ENCODE assay signal across 1 cellular context in the genomic region with DNA sequence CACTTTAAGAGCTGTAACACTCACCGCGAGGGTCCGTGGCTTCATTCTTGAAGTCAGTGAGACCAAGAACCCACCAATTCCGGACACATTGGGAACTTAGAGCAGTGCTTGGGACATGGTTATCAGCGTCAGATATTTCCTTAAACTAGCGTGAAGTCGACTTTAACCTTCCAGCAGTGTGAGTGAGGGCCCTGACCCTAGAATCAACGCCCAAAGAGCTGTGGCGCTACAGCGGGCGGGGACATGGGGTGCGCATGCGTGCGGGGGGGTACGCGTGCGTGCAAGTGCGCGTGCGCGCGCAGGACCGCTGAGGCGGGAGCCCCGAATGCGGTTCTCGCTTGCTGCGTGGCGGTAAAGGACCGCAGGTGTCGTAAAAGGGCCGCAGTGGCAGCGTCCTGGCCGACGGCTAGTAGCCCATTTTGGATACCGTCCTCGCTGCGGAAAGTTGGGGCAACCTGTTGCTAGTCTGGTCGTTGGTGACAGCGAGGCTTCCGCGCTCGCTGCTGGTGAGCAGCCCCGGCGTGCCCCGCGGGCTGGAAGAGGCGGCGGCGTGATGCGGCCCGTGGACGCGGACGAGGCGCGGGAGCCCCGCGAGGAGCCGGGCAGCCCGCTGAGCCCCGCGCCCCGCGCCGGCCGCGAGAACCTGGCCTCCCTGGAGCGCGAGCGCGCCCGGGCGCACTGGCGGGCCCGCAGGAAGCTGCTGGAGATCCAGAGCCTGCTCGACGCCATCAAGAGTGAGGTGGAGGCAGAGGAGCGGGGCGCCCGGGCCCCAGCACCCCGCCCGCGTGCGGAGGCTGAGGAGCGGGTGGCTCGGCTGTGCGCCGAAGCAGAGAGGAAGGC.
TF ChIP-seq lines count a peak whose summit lies in the region.

No MANE protein-coding gene starts in this region.

TF ChIP-seq in K562, 482 proteins besides CTCF, POLR2A, EP300 and RAD21 (continued from another document and continues in another):
- TF ChIP-seq JUND (IDR thresholded peaks at IDR 0.05; ENCODE audit: borderline replicate concordance, low read depth, low read length) = peak; percentile 37; the same call in 1 of the 2 replicates
- peak; percentile 8; the same call in 1 of the 3 replicates for TF ChIP-seq JUND (tag; IDR thresholded peaks at IDR 0.05; ENCODE audit: borderline replicate concordance, low read depth, low read length)
- TF ChIP-seq MTA3 (IDR thresholded peaks at IDR 0.05; ENCODE audit: borderline replicate concordance) = 0 out of 2 replicates have a peak, but pooled peaks have one; percentile 87
- TF ChIP-seq SIRT6 (IDR thresholded peaks at IDR 0.05; ENCODE audit: low read depth, low read length) = no peak
- TF ChIP-seq PTBP1 (IDR thresholded peaks at IDR 0.05; ENCODE audit: low read depth, low read length) = 0 out of 2 replicates have a peak, but pooled peaks have one; percentile 40
- TF ChIP-seq TFAM (CRISPR knock-in tag; conservative IDR thresholded peaks at IDR 0.05) = no peak
- no peak for TF ChIP-seq YBX1 (IDR thresholded peaks at IDR 0.05)
- TF ChIP-seq GATAD2B (IDR thresholded peaks at IDR 0.05; ENCODE audit: borderline replicate concordance) = peak; percentile 34; the same call in 1 of the 2 replicates
- TF ChIP-seq L3MBTL2 (IDR thresholded peaks at IDR 0.05) = peak; percentile 94
- TF ChIP-seq SAP30 (IDR thresholded peaks at IDR 0.05; ENCODE audit: borderline replicate concordance, insufficient read depth, low read depth, low read length, poor library complexity, severe bottlenecking) = peak; percentile 62
- TF ChIP-seq GTF2E2 (tag; IDR thresholded peaks at IDR 0.05) = no peak
- peak; percentile 99 for TF ChIP-seq MEIS2 (IDR thresholded peaks at IDR 0.05; ENCODE audit: partially characterized antibody)
- no peak for TF ChIP-seq EZH2 (IDR thresholded peaks at IDR 0.05; ENCODE audit: borderline replicate concordance, low read depth, low read length)
- TF ChIP-seq SRF (CRISPR knock-in tag; IDR thresholded peaks at IDR 0.05) = peak in 1 of 2 experiments; percentile 73; a peak in 2 of 4 replicates
- TF ChIP-seq TBP (optimal IDR thresholded peaks at IDR 0.05; ENCODE audit: low read depth, low read length) = peak; percentile 79
- TF ChIP-seq KLF13 (tag; IDR thresholded peaks at IDR 0.05; ENCODE audit: borderline replicate concordance, low read depth) = no peak
- no peak for TF ChIP-seq XRCC4 (IDR thresholded peaks at IDR 0.05; ENCODE audit: extremely low read depth, insufficient read depth, insufficient read length)
- TF ChIP-seq, protein P1, sequence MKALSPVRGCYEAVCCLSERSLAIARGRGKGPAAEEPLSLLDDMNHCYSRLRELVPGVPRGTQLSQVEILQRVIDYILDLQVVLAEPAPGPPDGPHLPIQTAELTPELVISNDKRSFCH (CRISPR knock-in tag; IDR thresholded peaks at IDR 0.05) = no peak
- TF ChIP-seq, protein P1 (tag; IDR thresholded peaks at IDR 0.05) = no peak
- TF ChIP-seq MIER1 (IDR thresholded peaks at IDR 0.05; ENCODE audit: low read depth) = 0 out of 2 replicates have a peak, but pooled peaks have one; percentile 16
- TF ChIP-seq MEF2A (IDR thresholded peaks at IDR 0.05; ENCODE audit: control insufficient read depth, low read depth, low read length) = no peak
- TF ChIP-seq PYGO2 (tag; IDR thresholded peaks at IDR 0.05) = no peak
- peak; percentile 18; the same call in 1 of the 2 replicates for TF ChIP-seq ZNF316 (IDR thresholded peaks at IDR 0.05)
- TF ChIP-seq TCF7L2 (IDR thresholded peaks at IDR 0.05; ENCODE audit: low read depth, low read length) = no peak
- peak; percentile 93 for TF ChIP-seq POLR2G (IDR thresholded peaks at IDR 0.05; ENCODE audit: low read depth, low read length)
- no peak for TF ChIP-seq MAFK (IDR thresholded peaks at IDR 0.05; ENCODE audit: low read length)
- TF ChIP-seq TCF7 (IDR thresholded peaks at IDR 0.05; ENCODE audit: borderline replicate concordance) = no peak
- no peak for TF ChIP-seq GTF2A2 (tag; IDR thresholded peaks at IDR 0.05)
- no peak for TF ChIP-seq TAL1 (IDR thresholded peaks at IDR 0.05)
- no peak for TF ChIP-seq KDM1A (IDR thresholded peaks at IDR 0.05)
- 0 out of 2 replicates have a peak, but pooled peaks have one; percentile 32 for TF ChIP-seq BCOR (IDR thresholded peaks at IDR 0.05)
- no peak for TF ChIP-seq KHSRP (IDR thresholded peaks at IDR 0.05)
- TF ChIP-seq, protein P2, sequence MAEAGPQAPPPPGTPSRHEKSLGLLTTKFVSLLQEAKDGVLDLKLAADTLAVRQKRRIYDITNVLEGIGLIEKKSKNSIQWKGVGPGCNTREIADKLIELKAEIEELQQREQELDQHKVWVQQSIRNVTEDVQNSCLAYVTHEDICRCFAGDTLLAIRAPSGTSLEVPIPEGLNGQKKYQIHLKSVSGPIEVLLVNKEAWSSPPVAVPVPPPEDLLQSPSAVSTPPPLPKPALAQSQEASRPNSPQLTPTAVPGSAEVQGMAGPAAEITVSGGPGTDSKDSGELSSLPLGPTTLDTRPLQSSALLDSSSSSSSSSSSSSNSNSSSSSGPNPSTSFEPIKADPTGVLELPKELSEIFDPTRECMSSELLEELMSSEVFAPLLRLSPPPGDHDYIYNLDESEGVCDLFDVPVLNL (CRISPR knock-in tag; IDR thresholded peaks at IDR 0.05; ENCODE audit: low read depth) = peak; percentile 89; the same call in 1 of the 2 replicates
- TF ChIP-seq GATA2 (CRISPR knock-in tag; IDR thresholded peaks at IDR 0.05) = no peak
- TF ChIP-seq HDAC2 (IDR thresholded peaks at IDR 0.05) = peak; percentile 55; the same call in 1 of the 2 replicates
- no peak for TF ChIP-seq E2F3 (CRISPR knock-in tag; IDR thresholded peaks at IDR 0.05)
- TF ChIP-seq ZNF121 (CRISPR knock-in tag; conservative IDR thresholded peaks at IDR 0.05) = no peak
- no peak for TF ChIP-seq RHOXF2B (CRISPR knock-in tag; conservative IDR thresholded peaks at IDR 0.05)
- peak; percentile 77; the same call in 1 of the 2 replicates for TF ChIP-seq ELF4 (CRISPR knock-in tag; IDR thresholded peaks at IDR 0.05)
- TF ChIP-seq SMARCE1 (IDR thresholded peaks at IDR 0.05) = peak; percentile 39; the same call in 1 of the 2 replicates
- TF ChIP-seq, protein P3, sequence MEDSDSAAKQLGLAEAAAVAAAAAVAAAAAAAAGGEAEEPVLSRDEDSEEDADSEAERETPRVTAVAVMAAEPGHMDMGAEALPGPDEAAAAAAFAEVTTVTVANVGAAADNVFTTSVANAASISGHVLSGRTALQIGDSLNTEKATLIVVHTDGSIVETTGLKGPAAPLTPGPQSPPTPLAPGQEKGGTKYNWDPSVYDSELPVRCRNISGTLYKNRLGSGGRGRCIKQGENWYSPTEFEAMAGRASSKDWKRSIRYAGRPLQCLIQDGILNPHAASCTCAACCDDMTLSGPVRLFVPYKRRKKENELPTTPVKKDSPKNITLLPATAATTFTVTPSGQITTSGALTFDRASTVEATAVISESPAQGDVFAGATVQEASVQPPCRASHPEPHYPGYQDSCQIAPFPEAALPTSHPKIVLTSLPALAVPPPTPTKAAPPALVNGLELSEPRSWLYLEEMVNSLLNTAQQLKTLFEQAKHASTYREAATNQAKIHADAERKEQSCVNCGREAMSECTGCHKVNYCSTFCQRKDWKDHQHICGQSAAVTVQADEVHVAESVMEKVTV (CRISPR knock-in tag; IDR thresholded peaks at IDR 0.05) = no peak
- TF ChIP-seq, protein P4, sequence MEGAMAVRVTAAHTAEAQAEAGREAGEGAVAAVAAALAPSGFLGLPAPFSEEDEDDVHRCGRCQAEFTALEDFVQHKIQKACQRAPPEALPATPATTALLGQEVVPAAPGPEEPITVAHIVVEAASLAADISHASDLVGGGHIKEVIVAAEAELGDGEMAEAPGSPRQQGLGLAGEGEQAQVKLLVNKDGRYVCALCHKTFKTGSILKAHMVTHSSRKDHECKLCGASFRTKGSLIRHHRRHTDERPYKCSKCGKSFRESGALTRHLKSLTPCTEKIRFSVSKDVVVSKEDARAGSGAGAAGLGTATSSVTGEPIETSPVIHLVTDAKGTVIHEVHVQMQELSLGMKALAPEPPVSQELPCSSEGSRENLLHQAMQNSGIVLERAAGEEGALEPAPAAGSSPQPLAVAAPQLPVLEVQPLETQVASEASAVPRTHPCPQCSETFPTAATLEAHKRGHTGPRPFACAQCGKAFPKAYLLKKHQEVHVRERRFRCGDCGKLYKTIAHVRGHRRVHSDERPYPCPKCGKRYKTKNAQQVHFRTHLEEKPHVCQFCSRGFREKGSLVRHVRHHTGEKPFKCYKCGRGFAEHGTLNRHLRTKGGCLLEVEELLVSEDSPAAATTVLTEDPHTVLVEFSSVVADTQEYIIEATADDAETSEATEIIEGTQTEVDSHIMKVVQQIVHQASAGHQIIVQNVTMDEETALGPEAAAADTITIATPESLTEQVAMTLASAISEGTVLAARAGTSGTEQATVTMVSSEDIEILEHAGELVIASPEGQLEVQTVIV (CRISPR knock-in tag; IDR thresholded peaks at IDR 0.05; ENCODE audit: borderline replicate concordance) = peak; percentile 97
- no peak for TF ChIP-seq ZNF586 (CRISPR knock-in tag; conservative IDR thresholded peaks at IDR 0.05)
- no peak for TF ChIP-seq ZNF79 (CRISPR knock-in tag; IDR thresholded peaks at IDR 0.05; ENCODE audit: low read depth)
- TF ChIP-seq, protein P5, sequence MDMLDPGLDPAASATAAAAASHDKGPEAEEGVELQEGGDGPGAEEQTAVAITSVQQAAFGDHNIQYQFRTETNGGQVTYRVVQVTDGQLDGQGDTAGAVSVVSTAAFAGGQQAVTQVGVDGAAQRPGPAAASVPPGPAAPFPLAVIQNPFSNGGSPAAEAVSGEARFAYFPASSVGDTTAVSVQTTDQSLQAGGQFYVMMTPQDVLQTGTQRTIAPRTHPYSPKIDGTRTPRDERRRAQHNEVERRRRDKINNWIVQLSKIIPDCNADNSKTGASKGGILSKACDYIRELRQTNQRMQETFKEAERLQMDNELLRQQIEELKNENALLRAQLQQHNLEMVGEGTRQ (CRISPR knock-in tag; IDR thresholded peaks at IDR 0.05) = no peak
- TF ChIP-seq RFX1 (IDR thresholded peaks at IDR 0.05) = no peak
- no peak for TF ChIP-seq RFX7 (CRISPR knock-in tag; IDR thresholded peaks at IDR 0.05)
- TF ChIP-seq, protein P6, sequence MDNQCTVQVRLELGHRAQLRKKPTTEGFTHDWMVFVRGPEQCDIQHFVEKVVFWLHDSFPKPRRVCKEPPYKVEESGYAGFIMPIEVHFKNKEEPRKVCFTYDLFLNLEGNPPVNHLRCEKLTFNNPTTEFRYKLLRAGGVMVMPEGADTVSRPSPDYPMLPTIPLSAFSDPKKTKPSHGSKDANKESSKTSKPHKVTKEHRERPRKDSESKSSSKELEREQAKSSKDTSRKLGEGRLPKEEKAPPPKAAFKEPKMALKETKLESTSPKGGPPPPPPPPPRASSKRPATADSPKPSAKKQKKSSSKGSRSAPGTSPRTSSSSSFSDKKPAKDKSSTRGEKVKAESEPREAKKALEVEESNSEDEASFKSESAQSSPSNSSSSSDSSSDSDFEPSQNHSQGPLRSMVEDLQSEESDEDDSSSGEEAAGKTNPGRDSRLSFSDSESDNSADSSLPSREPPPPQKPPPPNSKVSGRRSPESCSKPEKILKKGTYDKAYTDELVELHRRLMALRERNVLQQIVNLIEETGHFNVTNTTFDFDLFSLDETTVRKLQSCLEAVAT (IDR thresholded peaks at IDR 0.05) = peak in 1 of 2 experiments; percentile 96; a peak in 3 of 4 replicates
- TF ChIP-seq, protein P7, sequence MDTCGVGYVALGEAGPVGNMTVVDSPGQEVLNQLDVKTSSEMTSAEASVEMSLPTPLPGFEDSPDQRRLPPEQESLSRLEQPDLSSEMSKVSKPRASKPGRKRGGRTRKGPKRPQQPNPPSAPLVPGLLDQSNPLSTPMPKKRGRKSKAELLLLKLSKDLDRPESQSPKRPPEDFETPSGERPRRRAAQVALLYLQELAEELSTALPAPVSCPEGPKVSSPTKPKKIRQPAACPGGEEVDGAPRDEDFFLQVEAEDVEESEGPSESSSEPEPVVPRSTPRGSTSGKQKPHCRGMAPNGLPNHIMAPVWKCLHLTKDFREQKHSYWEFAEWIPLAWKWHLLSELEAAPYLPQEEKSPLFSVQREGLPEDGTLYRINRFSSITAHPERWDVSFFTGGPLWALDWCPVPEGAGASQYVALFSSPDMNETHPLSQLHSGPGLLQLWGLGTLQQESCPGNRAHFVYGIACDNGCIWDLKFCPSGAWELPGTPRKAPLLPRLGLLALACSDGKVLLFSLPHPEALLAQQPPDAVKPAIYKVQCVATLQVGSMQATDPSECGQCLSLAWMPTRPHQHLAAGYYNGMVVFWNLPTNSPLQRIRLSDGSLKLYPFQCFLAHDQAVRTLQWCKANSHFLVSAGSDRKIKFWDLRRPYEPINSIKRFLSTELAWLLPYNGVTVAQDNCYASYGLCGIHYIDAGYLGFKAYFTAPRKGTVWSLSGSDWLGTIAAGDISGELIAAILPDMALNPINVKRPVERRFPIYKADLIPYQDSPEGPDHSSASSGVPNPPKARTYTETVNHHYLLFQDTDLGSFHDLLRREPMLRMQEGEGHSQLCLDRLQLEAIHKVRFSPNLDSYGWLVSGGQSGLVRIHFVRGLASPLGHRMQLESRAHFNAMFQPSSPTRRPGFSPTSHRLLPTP (IDR thresholded peaks at IDR 0.05; ENCODE audit: borderline replicate concordance, extremely low read depth, insufficient read length) = no peak
- no peak for TF ChIP-seq ARHGAP35 (IDR thresholded peaks at IDR 0.05; ENCODE audit: partially characterized antibody)
- no peak for TF ChIP-seq ZNF133 (CRISPR knock-in tag; IDR thresholded peaks at IDR 0.05)
- TF ChIP-seq ZNF134 (CRISPR knock-in tag; conservative IDR thresholded peaks at IDR 0.05) = peak; percentile 22; the same call in 1 of the 2 replicates
- no peak for TF ChIP-seq ETS2 (tag; IDR thresholded peaks at IDR 0.05; ENCODE audit: borderline replicate concordance, poor library complexity, severe bottlenecking)
- no peak for TF ChIP-seq IFI16 (CRISPR knock-in tag; IDR thresholded peaks at IDR 0.05)
- TF ChIP-seq, protein P8, sequence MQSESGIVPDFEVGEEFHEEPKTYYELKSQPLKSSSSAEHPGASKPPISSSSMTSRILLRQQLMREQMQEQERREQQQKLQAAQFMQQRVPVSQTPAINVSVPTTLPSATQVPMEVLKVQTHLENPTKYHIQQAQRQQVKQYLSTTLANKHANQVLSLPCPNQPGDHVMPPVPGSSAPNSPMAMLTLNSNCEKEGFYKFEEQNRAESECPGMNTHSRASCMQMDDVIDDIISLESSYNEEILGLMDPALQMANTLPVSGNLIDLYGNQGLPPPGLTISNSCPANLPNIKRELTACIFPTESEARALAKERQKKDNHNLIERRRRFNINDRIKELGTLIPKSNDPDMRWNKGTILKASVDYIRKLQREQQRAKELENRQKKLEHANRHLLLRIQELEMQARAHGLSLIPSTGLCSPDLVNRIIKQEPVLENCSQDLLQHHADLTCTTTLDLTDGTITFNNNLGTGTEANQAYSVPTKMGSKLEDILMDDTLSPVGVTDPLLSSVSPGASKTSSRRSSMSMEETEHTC (IDR thresholded peaks at IDR 0.05) = no peak
